ENCODE assay signal across 1 cellular context in the genomic region with DNA sequence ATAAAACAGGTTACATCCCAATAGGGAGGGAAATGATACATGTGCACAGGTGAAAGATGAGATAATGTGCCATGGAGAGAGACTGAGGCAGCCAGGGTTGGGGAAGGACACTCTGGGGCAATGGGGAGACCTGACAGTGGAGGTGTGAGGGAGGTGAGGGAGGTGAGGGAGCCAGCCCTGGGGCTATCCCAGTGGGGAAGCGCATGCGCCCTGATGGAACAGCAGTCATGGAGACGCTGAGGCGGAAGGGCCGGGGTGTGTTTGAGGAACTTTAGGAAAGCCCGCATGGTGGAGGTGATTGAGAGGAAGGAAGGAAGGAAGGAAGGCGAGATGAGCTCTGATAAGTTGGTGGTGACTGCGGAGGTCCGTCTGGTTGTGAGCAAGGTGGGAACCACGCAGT.
TF ChIP-seq lines count a peak whose summit lies in the region.

No MANE protein-coding gene starts in this region.

TF ChIP-seq in H1, 55 proteins besides CTCF, POLR2A, EP300 and RAD21:
- TF ChIP-seq NANOG (IDR thresholded peaks at IDR 0.05; ENCODE audit: insufficient read depth, low read depth, low read length, poor library complexity, severe bottlenecking) = no peak
- no peak for TF ChIP-seq YY1 (IDR thresholded peaks at IDR 0.05; ENCODE audit: low read depth, low read length)
- no peak for TF ChIP-seq POU5F1 (IDR thresholded peaks at IDR 0.05; ENCODE audit: low read depth, low read length)
- no peak for TF ChIP-seq TEAD4 (IDR thresholded peaks at IDR 0.05; ENCODE audit: low read depth, low read length)
- no peak for TF ChIP-seq EGR1 (IDR thresholded peaks at IDR 0.05; ENCODE audit: borderline replicate concordance, low read depth, low read length)
- no peak for TF ChIP-seq PHF8 (conservative IDR thresholded peaks at IDR 0.05; ENCODE audit: low read depth, low read length)
- no peak for TF ChIP-seq CEBPB (IDR thresholded peaks at IDR 0.05; ENCODE audit: low read depth, low read length)
- no peak for TF ChIP-seq JUN (IDR thresholded peaks at IDR 0.05; ENCODE audit: low read depth, low read length)
- TF ChIP-seq SAP30 (IDR thresholded peaks at IDR 0.05; ENCODE audit: insufficient read depth, insufficient replicate concordance, low read length) = no peak
- TF ChIP-seq HDAC6 (IDR thresholded peaks at IDR 0.05; ENCODE audit: low read depth, low read length) = no peak
- no peak for TF ChIP-seq CHD2 (IDR thresholded peaks at IDR 0.05; ENCODE audit: low read length)
- no peak for TF ChIP-seq GABPA (IDR thresholded peaks at IDR 0.05; ENCODE audit: borderline replicate concordance, insufficient read depth, low read length)
- no peak for TF ChIP-seq SRF (IDR thresholded peaks at IDR 0.05; ENCODE audit: low read depth, low read length)
- TF ChIP-seq USF2 (IDR thresholded peaks at IDR 0.05; ENCODE audit: low read length) = no peak
